ENCODE assay signal across 8 cellular contexts in the genomic region with DNA sequence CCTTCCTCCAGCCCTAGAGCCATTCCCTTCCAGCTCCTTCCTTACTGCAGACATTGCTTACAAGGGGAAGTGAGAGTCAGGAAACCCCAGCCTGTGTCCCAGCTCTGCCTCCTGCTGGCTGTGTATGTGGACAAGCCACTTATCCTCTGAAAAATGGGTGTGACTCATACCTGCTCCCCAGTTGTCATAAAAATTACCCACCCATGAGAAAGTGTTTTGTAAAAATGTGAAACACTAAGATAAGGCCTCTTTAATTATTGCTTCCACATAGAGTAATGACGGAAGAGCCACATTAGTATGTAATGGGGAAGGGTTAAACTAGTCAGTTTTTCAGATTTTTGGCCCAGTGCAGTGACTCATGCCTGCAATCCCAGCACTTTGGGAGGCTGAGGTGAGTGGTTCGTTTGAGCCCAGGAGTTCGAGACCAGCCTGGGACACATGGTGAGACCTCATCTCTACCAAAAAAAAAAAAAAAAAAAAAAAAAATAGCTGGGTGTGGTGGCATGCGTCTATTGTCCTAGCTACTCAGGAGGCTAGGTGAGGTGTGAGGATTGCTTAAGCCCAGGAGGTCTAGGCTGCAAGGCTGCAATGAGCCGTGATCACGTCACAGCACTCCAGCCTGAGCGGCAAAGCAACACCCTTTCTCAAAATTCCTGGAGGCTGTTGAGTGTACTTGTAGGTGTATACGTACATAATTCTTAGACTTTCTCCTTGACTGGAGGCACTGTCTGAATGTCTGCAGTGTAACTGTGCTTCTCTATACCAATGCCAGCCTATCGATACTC.
DNase-seq lines count a peak whose midpoint lies in the region; ATAC-seq, FAIRE-seq and TF ChIP-seq lines count a peak whose summit lies in the region.

No MANE protein-coding gene starts in this region.

- H3K9ac ChIP-seq in OCI-LY1 (ENCODE audit: low read length): no peak overlapping the region

- H2AFZ ChIP-seq in OCI-LY1 (ENCODE audit: low read length): no peak overlapping the region

- no peak for ATAC-seq in GM19455 (IDR thresholded peaks at IDR 0.05; ENCODE audit: unreplicated experiment)
- no peak for ATAC-seq in HG03196 (IDR thresholded peaks at IDR 0.05; ENCODE audit: unreplicated experiment)

- H3K36me3 ChIP-seq in OCI-LY1 (ENCODE audit: insufficient read depth, low read length) (no peaks in the 10 kb centered on the region), sigmoid colon (peaks cover 0 to 10% (median 0%) of the 10 kb centered on the region in 4 donors)

- no peaks in the 10 kb centered on the region for H3K4me1 ChIP-seq in OCI-LY1 (ENCODE audit: insufficient read depth, low read length, severe bottlenecking)
- H3K4me1 ChIP-seq in sigmoid colon: peaks cover 0 to 18% (median 13%) of the 10 kb centered on the region in 4 donors

- H3F3A ChIP-seq in OCI-LY1 (ENCODE audit: insufficient read depth, low read length): no peaks in the 10 kb centered on the region

- H3K4me2 ChIP-seq in OCI-LY1 (ENCODE audit: low read length): no peak overlapping the region

- WGBS in sigmoid colon, 2 donors: 89 to 90% methylated on average over 9 of the region's 9 CpGs

- no peaks in the 10 kb centered on the region for H3K79me2 ChIP-seq in OCI-LY1 (ENCODE audit: insufficient read depth, low read length)

- FAIRE-seq in GM19239 (lab: Jason Lieb, UNC): no peak

- peak; percentile 33; the same call in 1 of the 2 replicates for TF ChIP-seq CTCF in OCI-LY1 (IDR thresholded peaks at IDR 0.05; ENCODE audit: low read length)
- peak; percentile 47 for TF ChIP-seq CTCF in fibroblast of pulmonary artery (IDR thresholded peaks at IDR 0.05; ENCODE audit: low read length, missing control alignments)
- TF ChIP-seq CTCF in sigmoid colon (IDR thresholded peaks at IDR 0.05): peak in 3 of 4 experiments; percentile 20 to 27 (median 27)

- H3K9me2 ChIP-seq in OCI-LY1 (ENCODE audit: low read depth, low read length): no peaks in the 10 kb centered on the region

- intact Hi-C loops in sigmoid colon (cut with DNase I): no loop called here

- H3K27ac ChIP-seq in OCI-LY1 (ENCODE audit: low read depth, low read length, poor library complexity, severe bottlenecking) (no peak overlapping the region), sigmoid colon (peak overlapping the region in 3 of 4 donors; percentile 12 to 60 (median 36))

- TF ChIP-seq EP300 in sigmoid colon (IDR thresholded peaks at IDR 0.05): no peak

- H3K4me3 ChIP-seq in OCI-LY1 (ENCODE audit: low read depth, low read length, poor library complexity, severe bottlenecking): no peak overlapping the region
- H3K4me3 ChIP-seq in fibroblast of pulmonary artery (replicated peaks; ENCODE audit: low read depth, low read length): no peak overlapping the region
- no peak overlapping the region for H3K4me3 ChIP-seq in sigmoid colon

- H4K20me1 ChIP-seq in OCI-LY1 (ENCODE audit: insufficient read depth, low read length): no peaks in the 10 kb centered on the region

- DNase-seq in GM19239 (ENCODE audit: insufficient read length, low spot score) (peak; percentile 42), fibroblast of pulmonary artery (ENCODE audit: low read depth) (peak; percentile 50), sigmoid colon (no peak)
- DNase-seq in central memory CD4-positive, alpha-beta T cell: no peak
- no peak for DNase-seq in activated CD4-positive, alpha-beta T cell treated with anti-CD3 and anti-CD28 coated beads for 1 hour

- H3K9me3 ChIP-seq in OCI-LY1 (ENCODE audit: low read length): no peaks in the 10 kb centered on the region
- H3K9me3 ChIP-seq in sigmoid colon: no peaks in the 10 kb centered on the region

- H3K27me3 ChIP-seq in OCI-LY1 (ENCODE audit: insufficient read depth, low read length) (no peaks in the 10 kb centered on the region), sigmoid colon (no peaks in the 10 kb centered on the region)

- no peak for TF ChIP-seq POLR2A in sigmoid colon (IDR thresholded peaks at IDR 0.05)

Comparison
In these comparisons a context has a peak if more than half of its experiments do, and no peak if none do; other contexts are left out.
1. DNase-seq: peak in GM19239 (single experiment) and fibroblast of pulmonary artery (single experiment); none in sigmoid colon (single experiment), central memory CD4-positive, alpha-beta T cell (single experiment) and activated CD4-positive, alpha-beta T cell treated with anti-CD3 and anti-CD28 coated beads for 1 hour (single experiment).
2. Peak in every context shown above with its lines, with median percentiles within 50 percentile points of each other: CTCF ChIP-seq.